In genomic region chr6:99818161-99818560, GRCh38 we compare ENCODE assay signal across 37 cellular contexts.
"Had no signal": no experiment of that assay in that cellular context is flagged by ENCODE, and none has a peak within 500 bp of the region (broad histone marks: within the 10 kb centered on the region; RNA-seq: fewer than 3 reads in every experiment).

No MANE protein-coding gene starts in this region.

- H3K4me3 ChIP-seq: adrenal gland, ascending aorta, body of pancreas, breast epithelium, cardiac muscle cell had no signal

- H3K36me3 ChIP-seq: adrenal gland, ascending aorta, brain microvascular endothelial cell, breast epithelium, cardiac muscle cell had no signal

- H3K27ac ChIP-seq: adrenal gland, ascending aorta, body of pancreas, brain microvascular endothelial cell, breast epithelium, cardiac muscle cell had no signal

- H3K9me3 Mint-ChIP-seq: activated naive CD4-positive, alpha-beta T cell treated with anti-CD3 and anti-CD28 coated beads for 36 hours; activated naive CD4-positive, alpha-beta T cell treated with anti-CD3 and anti-CD28 coated beads, Interleukin-2, amount 10 ng/mL, durations not matched to agents 7 days and 5 days; activated naive CD4-positive, alpha-beta T cell treated with anti-CD3 and anti-CD28 coated beads, Interleukin-2, amount 50 U/mL, for 24 hours; activated naive CD4-positive, alpha-beta T cell treated with anti-CD3 and anti-CD28 coated beads, Interleukin-2, amount 50 U/mL, for 72 hours; activated naive CD8-positive, alpha-beta T cell treated with anti-CD3 and anti-CD28 coated beads for 36 hours; activated naive CD8-positive, alpha-beta T cell treated with anti-CD3 and anti-CD28 coated beads, Interleukin-2, amount 10 ng/mL, durations not matched to agents 7 days and 5 days; activated naive CD8-positive, alpha-beta T cell treated with anti-CD3 and anti-CD28 coated beads, Interleukin-2, amount 50 U/mL, for 24 hours; activated T-cell treated with anti-CD3 and anti-CD28 coated beads, Interleukin-2, amount 50 U/mL, for 24 hours; activated T-cell treated with anti-CD3 and anti-CD28 coated beads, Interleukin-2, amount 50 U/mL, for 4 hours; activated T-cell treated with anti-CD3 and anti-CD28 coated beads, Interleukin-2, amount 50 U/mL, for 72 hours; activated T-helper 1 cell treated with anti-CD3 and anti-CD28 coated beads, Interleukin-12 subunit alpha, Interleukin-12 subunit beta, Interleukin-2, Interleukin-4 antibody, amounts not matched to agents 30 ng/mL and 10 ng/mL and 1 ng/mL, durations not matched to agents 14 hours and 24 hours and 36 hours; activated T-helper 17 cell treated with anti-CD3 and anti-CD28 coated beads, Interleukin-2, amount 50 U/mL, for 72 hours; brain; central memory CD8-positive, alpha-beta T cell had no signal

- H3K27ac Mint-ChIP-seq: activated naive CD4-positive, alpha-beta T cell treated with anti-CD3 and anti-CD28 coated beads for 36 hours; activated naive CD4-positive, alpha-beta T cell treated with anti-CD3 and anti-CD28 coated beads, Interleukin-2, amount 10 ng/mL, durations not matched to agents 7 days and 5 days; activated naive CD4-positive, alpha-beta T cell treated with anti-CD3 and anti-CD28 coated beads, Interleukin-2, amount 50 U/mL, for 24 hours; activated naive CD4-positive, alpha-beta T cell treated with anti-CD3 and anti-CD28 coated beads, Interleukin-2, amount 50 U/mL, for 72 hours; activated naive CD8-positive, alpha-beta T cell; activated naive CD8-positive, alpha-beta T cell treated with anti-CD3 and anti-CD28 coated beads for 36 hours; activated naive CD8-positive, alpha-beta T cell treated with anti-CD3 and anti-CD28 coated beads, Interleukin-2, amount 10 ng/mL, durations not matched to agents 7 days and 5 days; activated naive CD8-positive, alpha-beta T cell treated with anti-CD3 and anti-CD28 coated beads, Interleukin-2, amount 50 U/mL, for 24 hours; activated T-cell treated with anti-CD3 and anti-CD28 coated beads, Interleukin-2, amount 50 U/mL, for 24 hours; activated T-cell treated with anti-CD3 and anti-CD28 coated beads, Interleukin-2, amount 50 U/mL, for 72 hours; activated T-helper 1 cell treated with anti-CD3 and anti-CD28 coated beads, Interleukin-12 subunit alpha, Interleukin-12 subunit beta, Interleukin-2, Interleukin-4 antibody, amounts not matched to agents 30 ng/mL and 10 ng/mL and 1 ng/mL, durations not matched to agents 14 hours and 24 hours and 36 hours; activated T-helper 17 cell treated with anti-CD3 and anti-CD28 coated beads, Interleukin-2, amount 50 U/mL, for 72 hours; brain had no signal

- H3K9me3 ChIP-seq: adrenal gland, ascending aorta, body of pancreas, breast epithelium had no signal

- H3K27me3 ChIP-seq: adrenal gland, ascending aorta, body of pancreas, brain microvascular endothelial cell, breast epithelium, cardiac muscle cell had no signal

- DNase-seq: activated effector memory CD4-positive, alpha-beta T cell treated with anti-CD3 and anti-CD28 coated beads, Interleukin-2, amount 50 U/mL, for 16 hours; activated effector memory CD4-positive, alpha-beta T cell treated with Interleukin-2 at 50 U/mL for 16 hours; activated gamma-delta T cell; activated gamma-delta T cell treated with Interleukin-2 at 50 U/mL for 16 hours; activated naive CD4-positive, alpha-beta T cell; activated naive CD4-positive, alpha-beta T cell treated with anti-CD3 and anti-CD28 coated beads for 36 hours; activated naive CD4-positive, alpha-beta T cell treated with anti-CD3 and anti-CD28 coated beads, Interleukin-2, amount 10 ng/mL, durations not matched to agents 7 days and 5 days; activated naive CD4-positive, alpha-beta T cell treated with anti-CD3 and anti-CD28 coated beads, Interleukin-2, amount 50 U/mL, for 16 hours; activated naive CD4-positive, alpha-beta T cell treated with Interleukin-2 at 50 U/mL for 16 hours; activated naive CD8-positive, alpha-beta T cell treated with anti-CD3 and anti-CD28 coated beads for 36 hours; activated naive CD8-positive, alpha-beta T cell treated with anti-CD3 and anti-CD28 coated beads, Interleukin-2, amount 10 ng/mL, durations not matched to agents 7 days and 5 days; activated naive CD8-positive, alpha-beta T cell treated with anti-CD3 and anti-CD28 coated beads, Interleukin-2, amount 50 U/mL, for 24 hours; activated T-cell treated with anti-CD3 and anti-CD28 coated beads, Interleukin-2, amount 50 U/mL, for 1 hour; activated T-cell treated with anti-CD3 and anti-CD28 coated beads, Interleukin-2, amount 50 U/mL, for 24 hours; activated T-cell treated with anti-CD3 and anti-CD28 coated beads, Interleukin-2, amount 50 U/mL, for 4 hours; activated T-cell treated with anti-CD3 and anti-CD28 coated beads, Interleukin-2, amount 50 U/mL, for 48 hours; activated T-cell treated with anti-CD3 and anti-CD28 coated beads, Interleukin-2, amount 50 U/mL, for 72 hours; adrenal gland; amniotic stem cell; amygdala; anterior cingulate cortex; aorta; body of pancreas; brain microvascular endothelial cell; caudate nucleus; central memory CD4-positive, alpha-beta T cell; cerebellar nuclear complex had no signal

- H3K4me1 ChIP-seq: adrenal gland, ascending aorta, body of pancreas, breast epithelium had no signal

- H3K36me3 Mint-ChIP-seq: activated naive CD4-positive, alpha-beta T cell treated with anti-CD3 and anti-CD28 coated beads, Interleukin-2, amount 10 ng/mL, durations not matched to agents 7 days and 5 days; activated naive CD4-positive, alpha-beta T cell treated with anti-CD3 and anti-CD28 coated beads, Interleukin-2, amount 50 U/mL, for 24 hours; activated naive CD4-positive, alpha-beta T cell treated with anti-CD3 and anti-CD28 coated beads, Interleukin-2, amount 50 U/mL, for 72 hours; activated naive CD8-positive, alpha-beta T cell; activated naive CD8-positive, alpha-beta T cell treated with anti-CD3 and anti-CD28 coated beads for 36 hours; activated naive CD8-positive, alpha-beta T cell treated with anti-CD3 and anti-CD28 coated beads, Interleukin-2, amount 10 ng/mL, durations not matched to agents 7 days and 5 days; brain had no signal

- H3K4me3 Mint-ChIP-seq: activated naive CD4-positive, alpha-beta T cell treated with anti-CD3 and anti-CD28 coated beads for 36 hours; activated naive CD4-positive, alpha-beta T cell treated with anti-CD3 and anti-CD28 coated beads, Interleukin-2, amount 10 ng/mL, durations not matched to agents 7 days and 5 days; activated naive CD4-positive, alpha-beta T cell treated with anti-CD3 and anti-CD28 coated beads, Interleukin-2, amount 50 U/mL, for 24 hours; activated naive CD8-positive, alpha-beta T cell; activated naive CD8-positive, alpha-beta T cell treated with anti-CD3 and anti-CD28 coated beads for 36 hours; activated naive CD8-positive, alpha-beta T cell treated with anti-CD3 and anti-CD28 coated beads, Interleukin-2, amount 10 ng/mL, durations not matched to agents 7 days and 5 days; activated naive CD8-positive, alpha-beta T cell treated with anti-CD3 and anti-CD28 coated beads, Interleukin-2, amount 50 U/mL, for 24 hours; activated T-cell treated with anti-CD3 and anti-CD28 coated beads, Interleukin-2, amount 50 U/mL, for 24 hours; activated T-cell treated with anti-CD3 and anti-CD28 coated beads, Interleukin-2, amount 50 U/mL, for 4 hours; activated T-cell treated with anti-CD3 and anti-CD28 coated beads, Interleukin-2, amount 50 U/mL, for 72 hours; activated T-helper 1 cell treated with anti-CD3 and anti-CD28 coated beads, Interleukin-12 subunit alpha, Interleukin-12 subunit beta, Interleukin-2, Interleukin-4 antibody, amounts not matched to agents 30 ng/mL and 10 ng/mL and 1 ng/mL, durations not matched to agents 14 hours and 24 hours and 36 hours; activated T-helper 17 cell treated with anti-CD3 and anti-CD28 coated beads, Interleukin-2, amount 50 U/mL, for 72 hours; brain; central memory CD8-positive, alpha-beta T cell had no signal

- H3K4me1 Mint-ChIP-seq: activated naive CD4-positive, alpha-beta T cell treated with anti-CD3 and anti-CD28 coated beads, Interleukin-2, amount 10 ng/mL, durations not matched to agents 7 days and 5 days; activated T-helper 17 cell treated with anti-CD3 and anti-CD28 coated beads, Interleukin-2, amount 50 U/mL, for 72 hours had no signal
